ENCODE assay signal across 14 cellular contexts in the genomic region with DNA sequence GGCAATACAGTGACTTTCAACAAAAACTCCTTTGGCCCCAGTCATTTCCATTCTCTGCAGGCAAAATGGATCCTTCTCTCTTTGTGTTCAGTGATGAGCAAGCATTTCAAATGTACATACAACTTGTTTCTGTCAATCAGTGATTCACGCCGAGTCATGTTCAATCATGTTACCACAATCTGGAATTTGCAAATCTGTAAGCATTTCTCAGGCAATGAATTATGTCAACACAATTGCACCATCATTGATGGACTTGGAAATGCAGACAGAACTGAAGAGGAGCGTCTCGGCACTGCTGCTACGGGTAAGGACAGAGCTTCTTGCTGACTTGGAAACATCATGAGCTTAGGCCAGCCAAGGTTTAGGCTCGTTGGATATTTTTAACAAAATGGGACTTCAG.
DNase-seq lines count a peak whose midpoint lies in the region; ATAC-seq, FAIRE-seq and TF ChIP-seq lines count a peak whose summit lies in the region.
"Had no signal": no experiment of that assay in that cellular context is flagged by ENCODE, and none has a peak within 500 bp of the region (broad histone marks: within the 10 kb centered on the region; RNA-seq: fewer than 3 reads in every experiment).

No MANE protein-coding gene starts in this region.

- no peak overlapping the region; the same call in 1 of the 2 replicates for H3K9ac ChIP-seq in SK-N-SH

- no peaks in the 10 kb centered on the region for H3K27me3 ChIP-seq in SK-N-SH (ENCODE audit: insufficient read depth)
- H3K27me3 ChIP-seq: uterus had no signal

- peak; percentile 60 to 85; a peak in 4 of 6 replicates for ATAC-seq in A549
- no peak for ATAC-seq in GM19397 (IDR thresholded peaks at IDR 0.05; ENCODE audit: unreplicated experiment)
- ATAC-seq in naive thymus-derived CD8-positive, alpha-beta T cell: no peak

- H3K4me1 ChIP-seq in A549: peaks cover 13% of the 10 kb centered on the region
- H3K4me1 ChIP-seq in SK-N-SH (ENCODE audit: control insufficient read depth in 1 of 2, insufficient read depth in 2 of 2, low read depth in 1 of 2, low read length in 1 of 2): peaks cover 0 to 6% of the 10 kb centered on the region in 2 experiments; a peak in 2 of 4 replicates
- H3K4me1 ChIP-seq: uterus had no signal

- peak; percentile 19 to 76; a peak in 2 of 5 replicates for TF ChIP-seq EP300 in A549 (IDR thresholded peaks at IDR 0.05)
- peak in 1 of 2 experiments; percentile 64; a peak in 2 of 4 replicates for TF ChIP-seq EP300 in SK-N-SH (IDR thresholded peaks at IDR 0.05; ENCODE audit: borderline replicate concordance in 1 of 2, low read depth in 1 of 2, low read length in 1 of 2)

- DNase-seq in A549 (ENCODE audit: low read depth in 1 of 2, low spot score in 1 of 2): peak in 1 of 2 experiments; percentile 70
- peak; percentile 95 for DNase-seq in HCEC 1CT
- DNase-seq in SK-N-SH: no peak
- peak; percentile 87 to 93 for DNase-seq in foreskin fibroblast
- no peak for DNase-seq in SIG-M5 treated with dmso at 0.1 percent for 504 hours (lab: John Stamatoyannopoulos, UW; ENCODE audit: unreplicated experiment)
- DNase-seq in UCSD-AML1 (lab: John Stamatoyannopoulos, UW; ENCODE audit: unreplicated experiment): no peak
- no peak for DNase-seq in naive thymus-derived CD8-positive, alpha-beta T cell
- DNase-seq: activated gamma-delta T cell; CD4-positive, alpha-beta memory T cell; effector CD8-positive, alpha-beta T cell; uterus had no signal

- H3K9me3 ChIP-seq in A549 (peaks cover 12% of the 10 kb centered on the region; the same call in 1 of the 3 replicates), SK-N-SH (no peaks in the 10 kb centered on the region)
- H3K9me3 ChIP-seq: uterus had no signal

- H3K4me1 Mint-ChIP-seq in naive thymus-derived CD8-positive, alpha-beta T cell: no peaks in the 10 kb centered on the region
- H3K4me1 Mint-ChIP-seq: CD4-positive, alpha-beta memory T cell had no signal

- H3K9me2 ChIP-seq in SK-N-SH: no peaks in the 10 kb centered on the region

- H3K27me3 Mint-ChIP-seq in naive thymus-derived CD8-positive, alpha-beta T cell: peaks cover 0 to 3% (median 0%) of the 10 kb centered on the region in 5 donors

- no peak overlapping the region for H3K27ac Mint-ChIP-seq in naive thymus-derived CD8-positive, alpha-beta T cell
- H3K27ac Mint-ChIP-seq: CD4-positive, alpha-beta memory T cell; progenitor cell of endocrine pancreas had no signal

- no peak overlapping the region for H2AFZ ChIP-seq in SK-N-SH (ENCODE audit: low read depth)

- no peak for TF ChIP-seq RAD21 in A549 (conservative IDR thresholded peaks at IDR 0.05 in 1 of 2, IDR thresholded peaks at IDR 0.05 in 1 of 2)
- no peak for TF ChIP-seq RAD21 in SK-N-SH (IDR thresholded peaks at IDR 0.05; ENCODE audit: low read length)

- no peaks in the 10 kb centered on the region for H3K79me2 ChIP-seq in SK-N-SH (ENCODE audit: insufficient read depth)

- H3K4me2 ChIP-seq in A549 (peak overlapping the region; percentile 28), SK-N-SH (no peak overlapping the region)

- H3F3A ChIP-seq in SK-N-SH (replicated peaks; ENCODE audit: insufficient read depth): peaks cover 9% of the 10 kb centered on the region

- no peak for TF ChIP-seq CTCF in A549 (IDR thresholded peaks at IDR 0.05)
- TF ChIP-seq CTCF in SK-N-SH (IDR thresholded peaks at IDR 0.05): no peak
- no peak for TF ChIP-seq CTCF in foreskin fibroblast (IDR thresholded peaks at IDR 0.05; ENCODE audit: low read depth, low read length)

- H3K4me3 ChIP-seq in A549 (no peak overlapping the region), SK-N-SH (ENCODE audit: low read depth in 2 of 2, low read length in 1 of 2) (no peak overlapping the region), foreskin fibroblast (ENCODE audit: low read depth in 1 of 2, low read length in 2 of 2) (no peak overlapping the region)
- H3K4me3 ChIP-seq: uterus had no signal

- no peak for FAIRE-seq in A549 (lab: Jason Lieb, UNC)

- whole genome bisulfite sequencing in A549 (ENCODE audit: missing lambda C conversion rate): 34% methylated on average over 6 of the region's 6 CpGs
- 52% methylated on average over 6 of the region's 6 CpGs for whole genome bisulfite sequencing in SK-N-SH (ENCODE audit: low lambda C conversion rate)

- peaks cover 0 to 4% (median 3%) of the 10 kb centered on the region in 3 donors for H3K36me3 Mint-ChIP-seq in naive thymus-derived CD8-positive, alpha-beta T cell
- H3K36me3 Mint-ChIP-seq: CD4-positive, alpha-beta memory T cell had no signal

- H3K36me3 ChIP-seq in SK-N-SH (replicated peaks in 1 of 2; ENCODE audit: control insufficient read depth in 1 of 2, insufficient read depth in 2 of 2, low read length in 1 of 2): no peaks in the 10 kb centered on the region
- H3K36me3 ChIP-seq: uterus had no signal

- CTCF ChIA-PET in A549 (lab: Yijun Ruan, JAX) (interaction anchor here (1.5 to 2.9 kb wide), 2 partner anchors 12 kb away, joined by 11 to 18 read pairs; no protein-coding TSS in a partner anchor), SK-N-SH (lab: Yijun Ruan, JAX) (interaction anchor here (1.2 to 5.1 kb wide), 3 partner anchors 12 to 91 kb away, joined by 3 to 29 read pairs (median 4); no protein-coding TSS in a partner anchor)

- TF ChIP-seq POLR2A in A549 (IDR thresholded peaks at IDR 0.05; ENCODE audit: low read length): no peak

- POLR2A ChIA-PET in A549 (lab: Yijun Ruan, JAX): interaction anchor here (1.8 kb wide), 1 partner anchor 11 kb away, joined by 4 read pairs; no protein-coding TSS in a partner anchor
- POLR2A ChIA-PET in SK-N-SH (lab: Yijun Ruan, JAX): no interaction called here
- POLR2A ChIA-PET in naive thymus-derived CD8-positive, alpha-beta T cell (lab: Charles Lee): no interaction called here

- H3K9me3 Mint-ChIP-seq in naive thymus-derived CD8-positive, alpha-beta T cell: peaks cover 0 to 7% (median 0%) of the 10 kb centered on the region in 9 donors

- H4K20me1 ChIP-seq in SK-N-SH (ENCODE audit: insufficient read depth): no peaks in the 10 kb centered on the region

- H3K4me3 Mint-ChIP-seq in naive thymus-derived CD8-positive, alpha-beta T cell: no peak overlapping the region
- H3K4me3 Mint-ChIP-seq: CD4-positive, alpha-beta memory T cell had no signal

- H3K27ac ChIP-seq in A549 (peak overlapping the region; percentile 70 to 82), SK-N-SH (ENCODE audit: low read depth in 2 of 2, low read length in 1 of 2) (peak overlapping the region in 1 of 2 experiments; percentile 10; a peak in 1 of 4 replicates)
- H3K27ac ChIP-seq: uterus, VCaP had no signal

TF ChIP-seq in A549, 52 proteins besides CTCF, POLR2A, EP300 and RAD21 (continues in another document):
- TF ChIP-seq HEYL (CRISPR knock-in tag; IDR thresholded peaks at IDR 0.05) (no peak), POLR2AphosphoS2 (conservative IDR thresholded peaks at IDR 0.05; ENCODE audit: low read length) (no peak), CHD2 (IDR thresholded peaks at IDR 0.05; ENCODE audit: low read length, partially characterized antibody) (no peak)
- TF ChIP-seq, protein P1, sequence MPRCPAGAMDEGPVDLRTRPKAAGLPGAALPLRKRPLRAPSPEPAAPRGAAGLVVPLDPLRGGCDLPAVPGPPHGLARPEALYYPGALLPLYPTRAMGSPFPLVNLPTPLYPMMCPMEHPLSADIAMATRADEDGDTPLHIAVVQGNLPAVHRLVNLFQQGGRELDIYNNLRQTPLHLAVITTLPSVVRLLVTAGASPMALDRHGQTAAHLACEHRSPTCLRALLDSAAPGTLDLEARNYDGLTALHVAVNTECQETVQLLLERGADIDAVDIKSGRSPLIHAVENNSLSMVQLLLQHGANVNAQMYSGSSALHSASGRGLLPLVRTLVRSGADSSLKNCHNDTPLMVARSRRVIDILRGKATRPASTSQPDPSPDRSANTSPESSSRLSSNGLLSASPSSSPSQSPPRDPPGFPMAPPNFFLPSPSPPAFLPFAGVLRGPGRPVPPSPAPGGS (IDR thresholded peaks at IDR 0.05): no peak

TF ChIP-seq in SK-N-SH, 30 proteins besides CTCF, POLR2A, EP300 and RAD21 (continues in another document):
- TF ChIP-seq TEAD4 (IDR thresholded peaks at IDR 0.05; ENCODE audit: borderline replicate concordance, insufficient read depth) (no peak), GABPA (IDR thresholded peaks at IDR 0.05; ENCODE audit: low read depth) (no peak), YY1 (IDR thresholded peaks at IDR 0.05; ENCODE audit: low read depth) (no peak), POLR2AphosphoS5 (IDR thresholded peaks at IDR 0.05; ENCODE audit: low read depth, low read length) (no peak), ELF1 (IDR thresholded peaks at IDR 0.05) (no peak), FOXM1 (IDR thresholded peaks at IDR 0.05; ENCODE audit: low read depth) (no peak), SMC3 (IDR thresholded peaks at IDR 0.05; ENCODE audit: low read depth, low read length) (no peak), MXI1 (IDR thresholded peaks at IDR 0.05; ENCODE audit: low read depth, low read length) (no peak), RFX5 (IDR thresholded peaks at IDR 0.05; ENCODE audit: low read length) (no peak), FOXJ3 (CRISPR knock-in tag; IDR thresholded peaks at IDR 0.05) (no peak), NFIC (IDR thresholded peaks at IDR 0.05; ENCODE audit: borderline replicate concordance) (peak; percentile 44), TCF12 (IDR thresholded peaks at IDR 0.05) (peak; percentile 77)
- TF ChIP-seq, protein P2, sequence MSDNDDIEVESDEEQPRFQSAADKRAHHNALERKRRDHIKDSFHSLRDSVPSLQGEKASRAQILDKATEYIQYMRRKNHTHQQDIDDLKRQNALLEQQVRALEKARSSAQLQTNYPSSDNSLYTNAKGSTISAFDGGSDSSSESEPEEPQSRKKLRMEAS (IDR thresholded peaks at IDR 0.05; ENCODE audit: low read depth): no peak
- TF ChIP-seq, protein P3, sequence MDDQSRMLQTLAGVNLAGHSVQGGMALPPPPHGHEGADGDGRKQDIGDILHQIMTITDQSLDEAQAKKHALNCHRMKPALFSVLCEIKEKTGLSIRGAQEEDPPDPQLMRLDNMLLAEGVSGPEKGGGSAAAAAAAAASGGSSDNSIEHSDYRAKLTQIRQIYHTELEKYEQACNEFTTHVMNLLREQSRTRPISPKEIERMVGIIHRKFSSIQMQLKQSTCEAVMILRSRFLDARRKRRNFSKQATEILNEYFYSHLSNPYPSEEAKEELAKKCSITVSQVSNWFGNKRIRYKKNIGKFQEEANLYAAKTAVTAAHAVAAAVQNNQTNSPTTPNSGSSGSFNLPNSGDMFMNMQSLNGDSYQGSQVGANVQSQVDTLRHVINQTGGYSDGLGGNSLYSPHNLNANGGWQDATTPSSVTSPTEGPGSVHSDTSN (IDR thresholded peaks at IDR 0.05): peak; percentile 93
- TF ChIP-seq, protein P4, sequence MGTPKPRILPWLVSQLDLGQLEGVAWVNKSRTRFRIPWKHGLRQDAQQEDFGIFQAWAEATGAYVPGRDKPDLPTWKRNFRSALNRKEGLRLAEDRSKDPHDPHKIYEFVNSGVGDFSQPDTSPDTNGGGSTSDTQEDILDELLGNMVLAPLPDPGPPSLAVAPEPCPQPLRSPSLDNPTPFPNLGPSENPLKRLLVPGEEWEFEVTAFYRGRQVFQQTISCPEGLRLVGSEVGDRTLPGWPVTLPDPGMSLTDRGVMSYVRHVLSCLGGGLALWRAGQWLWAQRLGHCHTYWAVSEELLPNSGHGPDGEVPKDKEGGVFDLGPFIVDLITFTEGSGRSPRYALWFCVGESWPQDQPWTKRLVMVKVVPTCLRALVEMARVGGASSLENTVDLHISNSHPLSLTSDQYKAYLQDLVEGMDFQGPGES (IDR thresholded peaks at IDR 0.05; ENCODE audit: low read depth, low read length): no peak

Comparison
In these comparisons a context has a peak if more than half of its experiments do, and no peak if none do; other contexts are left out.
1. ATAC-seq: peak in A549 (2 of 2); none in GM19397 (single experiment) and naive thymus-derived CD8-positive, alpha-beta T cell (0 of 2).
2. DNase-seq: peak in HCEC 1CT (single experiment) and foreskin fibroblast (2 of 2); none in SK-N-SH (single experiment), SIG-M5 treated with dmso at 0.1 percent for 504 hours (single experiment), UCSD-AML1 (single experiment) and naive thymus-derived CD8-positive, alpha-beta T cell (0 of 10).